Comparison of ENCODE assay signal across 8 cellular contexts in genomic region chr21:46097826-46098286, GRCh38. TPM values are rescaled to one million over a fixed set of nuclear protein-coding genes. Genes with fewer than 3 reads are reported as not detected.
DNase-seq lines count a peak whose midpoint lies in the region; ATAC-seq and TF ChIP-seq lines count a peak whose summit lies in the region.

COL6A2 (plus strand) TSS chr21:46098112.

- H3K36me3 ChIP-seq in liver (ENCODE audit: control insufficient read depth in 4 of 4, insufficient read depth in 3 of 4, low read depth in 1 of 4, low read length in 3 of 4): peaks cover 0 to 2% (median 0%) of the 10 kb centered on the region in 4 donors

- peaks cover 3% of the 10 kb centered on the region for H3K36me3 Mint-ChIP-seq in activated CD4-positive, alpha-beta T cell treated with anti-CD3 and anti-CD28 coated beads for 36 hours (ENCODE audit: low read depth)
- peaks cover 22% of the 10 kb centered on the region for H3K36me3 Mint-ChIP-seq in chondrocyte (ENCODE audit: low read depth)

- H3K27me3 Mint-ChIP-seq in activated CD4-positive, alpha-beta T cell treated with anti-CD3 and anti-CD28 coated beads for 36 hours: peaks cover 24% of the 10 kb centered on the region
- no peaks in the 10 kb centered on the region for H3K27me3 Mint-ChIP-seq in chondrocyte (ENCODE audit: low read depth)

- H3K4me1 ChIP-seq in liver (ENCODE audit: control insufficient read depth in 4 of 4, insufficient read depth in 4 of 4, low read length in 3 of 4): peaks cover 0 to 9% (median 2%) of the 10 kb centered on the region in 4 donors

- TF ChIP-seq RAD21 in liver (IDR thresholded peaks at IDR 0.05): no peak

- H3K27ac Mint-ChIP-seq in activated CD4-positive, alpha-beta T cell treated with anti-CD3 and anti-CD28 coated beads for 36 hours: no peak within 1 kb of the TSS
- H3K27ac Mint-ChIP-seq in chondrocyte (ENCODE audit: unreplicated experiment): peak within 1 kb of the TSS; percentile 87

- TF ChIP-seq CTCF in chondrocyte (IDR thresholded peaks at IDR 0.05): peak; percentile 82
- no peak for TF ChIP-seq CTCF in liver (IDR thresholded peaks at IDR 0.05; ENCODE audit: low read depth, low read length, missing input control)

- POLR2A ChIA-PET in activated CD4-positive, alpha-beta T cell treated with anti-CD3 and anti-CD28 coated beads for 36 hours (lab: Charles Lee): no interaction called here

- ATAC-seq in activated CD4-positive, alpha-beta T cell treated with anti-CD3 and anti-CD28 coated beads for 36 hours: peak; percentile 96
- ATAC-seq in GM19455 (IDR thresholded peaks at IDR 0.05; ENCODE audit: unreplicated experiment): no peak

- peaks cover 2% of the 10 kb centered on the region for H3K4me1 Mint-ChIP-seq in activated CD4-positive, alpha-beta T cell treated with anti-CD3 and anti-CD28 coated beads for 36 hours
- H3K4me1 Mint-ChIP-seq in chondrocyte (ENCODE audit: low read depth): peaks cover 27% of the 10 kb centered on the region

- DNase-seq in NOMO-1 treated with DMSO at 0.1 percent for 48 hours (lab: John Stamatoyannopoulos, UW; ENCODE audit: unreplicated experiment) (peak; percentile 3), NOMO-1 treated with dmso at 0.1 percent for 144 hours (lab: John Stamatoyannopoulos, UW; ENCODE audit: unreplicated experiment) (no peak), chondrocyte (ENCODE audit: low spot score) (peak; percentile 94), LoVo (ENCODE audit: low spot score) (no peak)
- DNase-seq in activated CD4-positive, alpha-beta T cell treated with anti-CD3 and anti-CD28 coated beads for 36 hours: peak; percentile 77
- DNase-seq in stimulated activated CD4-positive, alpha-beta T cell treated with anti-CD3 and anti-CD28 coated beads, Interleukin-4, amount 100 ng/mL, for 4 hours: peak; percentile 38 to 64

- H3K27ac ChIP-seq in liver (ENCODE audit: low read depth in 1 of 2, low read length in 2 of 2): peak within 1 kb of the TSS; percentile 30 to 46

- H3K27me3 ChIP-seq in liver (ENCODE audit: control insufficient read depth in 4 of 4, insufficient read depth in 4 of 4, low read length in 3 of 4): no peaks in the 10 kb centered on the region

- peak within 1 kb of the TSS in 1 of 3 donors; percentile 56 for H3K4me3 ChIP-seq in liver (ENCODE audit: low read depth in 1 of 3, low read length in 3 of 3)

- CTCF ChIA-PET in activated CD4-positive, alpha-beta T cell treated with anti-CD3 and anti-CD28 coated beads for 36 hours (lab: Charles Lee): no interaction called here

- peak within 1 kb of the TSS in 1 of 2 donors; percentile 22 for H3K9ac ChIP-seq in liver (ENCODE audit: low read depth in 1 of 2, low read length in 2 of 2)

- peaks cover 1 to 9% (median 6%) of the 10 kb centered on the region in 4 donors for H3K9me3 ChIP-seq in liver (ENCODE audit: control insufficient read depth in 4 of 4, low read length in 3 of 4)

- peak within 1 kb of the TSS; percentile 52 for H3K4me3 Mint-ChIP-seq in activated CD4-positive, alpha-beta T cell treated with anti-CD3 and anti-CD28 coated beads for 36 hours
- H3K4me3 Mint-ChIP-seq in chondrocyte (ENCODE audit: unreplicated experiment): peak within 1 kb of the TSS; percentile 89

- WGBS in liver: 2% methylated on average over 58 of the region's 58 CpGs

- peaks cover 4% of the 10 kb centered on the region for H3K9me3 Mint-ChIP-seq in activated CD4-positive, alpha-beta T cell treated with anti-CD3 and anti-CD28 coated beads for 36 hours (ENCODE audit: low read depth)
- H3K9me3 Mint-ChIP-seq in chondrocyte (ENCODE audit: low read depth): peaks cover 15% of the 10 kb centered on the region

- intact Hi-C loops in activated CD4-positive, alpha-beta T cell treated with anti-CD3 and anti-CD28 coated beads for 36 hours (cut with DNase I, micrococcal nuclease): loop anchor here (2.0 to 5.0 kb wide), 3 partner anchors 125 to 131 kb away; partner anchors contain the start of gene LSS (in 1 of the 2)

TF ChIP-seq in liver, 16 proteins besides CTCF, POLR2A, EP300 and RAD21:
- TF ChIP-seq MAX (IDR thresholded peaks at IDR 0.05) (no peak), FOXA2 (IDR thresholded peaks at IDR 0.05) (no peak), ATF3 (IDR thresholded peaks at IDR 0.05) (no peak), YY1 (IDR thresholded peaks at IDR 0.05) (no peak), HNF4G (IDR thresholded peaks at IDR 0.05) (no peak), EGR1 (IDR thresholded peaks at IDR 0.05; ENCODE audit: low read depth in 2 of 2) (no peak), REST (IDR thresholded peaks at IDR 0.05) (no peak), FOXA1 (IDR thresholded peaks at IDR 0.05) (no peak), HNF4A (conservative IDR thresholded peaks at IDR 0.05) (no peak)
- TF ChIP-seq, protein P1, sequence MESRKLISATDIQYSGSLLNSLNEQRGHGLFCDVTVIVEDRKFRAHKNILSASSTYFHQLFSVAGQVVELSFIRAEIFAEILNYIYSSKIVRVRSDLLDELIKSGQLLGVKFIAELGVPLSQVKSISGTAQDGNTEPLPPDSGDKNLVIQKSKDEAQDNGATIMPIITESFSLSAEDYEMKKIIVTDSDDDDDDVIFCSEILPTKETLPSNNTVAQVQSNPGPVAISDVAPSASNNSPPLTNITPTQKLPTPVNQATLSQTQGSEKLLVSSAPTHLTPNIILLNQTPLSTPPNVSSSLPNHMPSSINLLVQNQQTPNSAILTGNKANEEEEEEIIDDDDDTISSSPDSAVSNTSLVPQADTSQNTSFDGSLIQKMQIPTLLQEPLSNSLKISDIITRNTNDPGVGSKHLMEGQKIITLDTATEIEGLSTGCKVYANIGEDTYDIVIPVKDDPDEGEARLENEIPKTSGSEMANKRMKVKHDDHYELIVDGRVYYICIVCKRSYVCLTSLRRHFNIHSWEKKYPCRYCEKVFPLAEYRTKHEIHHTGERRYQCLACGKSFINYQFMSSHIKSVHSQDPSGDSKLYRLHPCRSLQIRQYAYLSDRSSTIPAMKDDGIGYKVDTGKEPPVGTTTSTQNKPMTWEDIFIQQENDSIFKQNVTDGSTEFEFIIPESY (IDR thresholded peaks at IDR 0.05): no peak

RNA-seq across cellular contexts. Expression of gene COL6A2, which starts in this region (rescaled TPM):
- 1 to 10 TPM; 3.3 to 3.4 TPM for total RNA-seq in activated CD4-positive, alpha-beta T cell treated with anti-CD3 and anti-CD28 coated beads for 36 hours
- total RNA-seq in chondrocyte: 1,314 to 1,671 TPM (median 1,646 TPM) in 3 replicates
- total RNA-seq in liver: 10 to 100 TPM; 39.1 to 44.3 TPM
- polyA plus RNA-seq in liver: 10 to 100 TPM in 1 of 2 donors, 1 to 10 TPM in 1; 5.8 to 80.8 TPM

Comparison
In these comparisons a context has a peak if more than half of its experiments do, and no peak if none do; other contexts are left out.
1. RNA of gene COL6A2 (total RNA-seq): 1,314 to 1,671 TPM in chondrocyte; 39.1 to 44.3 TPM in liver and 3.3 to 3.4 TPM in activated CD4-positive, alpha-beta T cell treated with anti-CD3 and anti-CD28 coated beads for 36 hours; every median in the first group is over 10 times any median in the second.
2. DNase-seq: peak in NOMO-1 treated with DMSO at 0.1 percent for 48 hours (single experiment), activated CD4-positive, alpha-beta T cell treated with anti-CD3 and anti-CD28 coated beads for 36 hours (single experiment), chondrocyte (single experiment) and stimulated activated CD4-positive, alpha-beta T cell treated with anti-CD3 and anti-CD28 coated beads, Interleukin-4, amount 100 ng/mL, for 4 hours (2 of 2); none in NOMO-1 treated with dmso at 0.1 percent for 144 hours (single experiment) and LoVo (single experiment).